17 cellular contexts compared by ENCODE assay signal in genomic region chr2:33494877-33495641, GRCh38. TPM values are rescaled to one million over a fixed set of nuclear protein-coding genes. Genes with fewer than 3 reads are reported as not detected.
A peak's percentile ranks its signal among the peaks of the same experiment; 100 is the strongest.
DNase-seq lines count a peak whose midpoint lies in the region; ATAC-seq and TF ChIP-seq lines count a peak whose summit lies in the region.
"Had no signal": no experiment of that assay in that cellular context is flagged by ENCODE, and none has a peak within 500 bp of the region (broad histone marks: within the 10 kb centered on the region; RNA-seq: fewer than 3 reads in every experiment).

No MANE protein-coding gene starts in this region.

- peaks cover 25 to 40% of the 10 kb centered on the region in 2 donors for H3K27me3 Mint-ChIP-seq in natural killer cell treated with Interleukin-12 subunit alpha and Interleukin-12 subunit beta and Interleukin-15 and Interleukin-18, amount 100 ng/mL, for 72 hours
- H3K27me3 Mint-ChIP-seq in natural killer cell (ENCODE audit: low read depth in 2 of 2) (peaks cover 27 to 66% of the 10 kb centered on the region in 2 donors), IgD-negative memory B cell (no peaks in the 10 kb centered on the region)
- no peaks in the 10 kb centered on the region for H3K27me3 Mint-ChIP-seq in dendritic cell treated with granulocyte-macrophage colony-stimulating factor and Interleukin-4, amounts not matched to agents 40 ng/mL and 50 ng/mL, for 4 days

- peak overlapping the region in 1 of 2 donors; percentile 65 for H3K27ac Mint-ChIP-seq in natural killer cell treated with Interleukin-12 subunit alpha and Interleukin-12 subunit beta and Interleukin-15 and Interleukin-18, amount 100 ng/mL, for 72 hours
- H3K27ac Mint-ChIP-seq in natural killer cell (no peak overlapping the region), IgD-negative memory B cell (peak overlapping the region; percentile 81 to 97 (median 95))
- peak overlapping the region; percentile 35 for H3K27ac Mint-ChIP-seq in dendritic cell treated with granulocyte-macrophage colony-stimulating factor and Interleukin-4, amounts not matched to agents 40 ng/mL and 50 ng/mL, for 4 days

- intact Hi-C loops in natural killer cell (cut with micrococcal nuclease): no loop called here
- intact Hi-C loops in dendritic cell treated with granulocyte-macrophage colony-stimulating factor and Interleukin-4, amounts not matched to agents 40 ng/mL and 50 ng/mL, for 4 days (cut with micrococcal nuclease): no loop called here

- H3K4me3 Mint-ChIP-seq in natural killer cell treated with Interleukin-12 subunit alpha and Interleukin-12 subunit beta and Interleukin-15 and Interleukin-18, amount 100 ng/mL, for 72 hours: peak overlapping the region; percentile 59
- H3K4me3 Mint-ChIP-seq in natural killer cell (no peak overlapping the region), IgD-negative memory B cell (peak overlapping the region; percentile 52 to 87 (median 66))
- H3K4me3 Mint-ChIP-seq in dendritic cell treated with granulocyte-macrophage colony-stimulating factor and Interleukin-4, amounts not matched to agents 40 ng/mL and 50 ng/mL, for 4 days: no peak overlapping the region

- peaks cover 18 to 58% of the 10 kb centered on the region in 2 donors for H3K4me1 Mint-ChIP-seq in natural killer cell treated with Interleukin-12 subunit alpha and Interleukin-12 subunit beta and Interleukin-15 and Interleukin-18, amount 100 ng/mL, for 72 hours (ENCODE audit: low read depth in 2 of 2)
- peaks cover 28 to 29% of the 10 kb centered on the region in 2 donors for H3K4me1 Mint-ChIP-seq in natural killer cell
- peaks cover 75 to 87% (median 80%) of the 10 kb centered on the region in 3 donors for H3K4me1 Mint-ChIP-seq in IgD-negative memory B cell
- H3K4me1 Mint-ChIP-seq in dendritic cell treated with granulocyte-macrophage colony-stimulating factor and Interleukin-4, amounts not matched to agents 40 ng/mL and 50 ng/mL, for 4 days (ENCODE audit: low read depth): peaks cover 54% of the 10 kb centered on the region

- no peak overlapping the region for H3K4me3 ChIP-seq in foreskin fibroblast (ENCODE audit: low read depth in 1 of 2, low read length in 2 of 2)
- H3K4me3 ChIP-seq: prostate gland, skin epidermis had no signal

- H3K9me3 Mint-ChIP-seq in natural killer cell treated with Interleukin-12 subunit alpha and Interleukin-12 subunit beta and Interleukin-15 and Interleukin-18, amount 100 ng/mL, for 72 hours: no peaks in the 10 kb centered on the region
- H3K9me3 Mint-ChIP-seq in natural killer cell (no peaks in the 10 kb centered on the region), IgD-negative memory B cell (peaks cover 0 to 2% (median 0%) of the 10 kb centered on the region in 3 donors)
- no peaks in the 10 kb centered on the region for H3K9me3 Mint-ChIP-seq in dendritic cell treated with granulocyte-macrophage colony-stimulating factor and Interleukin-4, amounts not matched to agents 40 ng/mL and 50 ng/mL, for 4 days

- H3K36me3 Mint-ChIP-seq in natural killer cell treated with Interleukin-12 subunit alpha and Interleukin-12 subunit beta and Interleukin-15 and Interleukin-18, amount 100 ng/mL, for 72 hours: peaks cover 12% of the 10 kb centered on the region
- H3K36me3 Mint-ChIP-seq in natural killer cell: no peaks in the 10 kb centered on the region
- peaks cover 3% of the 10 kb centered on the region for H3K36me3 Mint-ChIP-seq in IgD-negative memory B cell
- peaks cover 7% of the 10 kb centered on the region for H3K36me3 Mint-ChIP-seq in dendritic cell treated with granulocyte-macrophage colony-stimulating factor and Interleukin-4, amounts not matched to agents 40 ng/mL and 50 ng/mL, for 4 days (ENCODE audit: low read depth)

- ATAC-seq in natural killer cell treated with Interleukin-12 subunit alpha and Interleukin-12 subunit beta and Interleukin-15 and Interleukin-18, amount 100 ng/mL, for 72 hours: no peak
- no peak for ATAC-seq in natural killer cell

- TF ChIP-seq CTCF in natural killer cell (IDR thresholded peaks at IDR 0.05) (no peak), foreskin fibroblast (IDR thresholded peaks at IDR 0.05; ENCODE audit: low read depth, low read length) (no peak)

- no peak for DNase-seq in natural killer cell treated with Interleukin-12 subunit alpha and Interleukin-12 subunit beta and Interleukin-15 and Interleukin-18, amount 100 ng/mL, for 72 hours (ENCODE audit: low spot score)
- DNase-seq in natural killer cell (no peak), NCI-H446 treated with DMSO at 0.1 percent for 48 hours (lab: John Stamatoyannopoulos, UW) (no peak), occipital lobe (lab: John Stamatoyannopoulos, UW) (no peak), LoVo (ENCODE audit: low spot score) (no peak), foreskin fibroblast (no peak)
- DNase-seq: activated CD4-positive, alpha-beta T cell treated with anti-CD3 and anti-CD28 coated beads, Interleukin-2, amount 50 U/mL, for 1 hour; activated gamma-delta T cell treated with Interleukin-2 at 50 U/mL for 16 hours; effector CD8-positive, alpha-beta T cell; GF-D8; NCI-H1417; NCI-H82; stimulated activated CD8-positive, alpha-beta memory T cell treated with anti-CD3 and anti-CD28 coated beads, Interleukin-4, amount 100 ng/mL, for 48 hours had no signal

RNA-seq across cellular contexts. Expression of gene RASGRP3, which starts 18.6 kb away (rescaled TPM):
- total RNA-seq in natural killer cell treated with Interleukin-12 subunit alpha and Interleukin-12 subunit beta and Interleukin-15 and Interleukin-18, amount 100 ng/mL, for 72 hours: 10 to 100 TPM in 1 of 2 donors, 1 to 10 TPM in 1; 1.5 to 26.2 TPM
- 10 to 100 TPM in 1 of 3 donors, 1 to 10 TPM in 2; 1.8 to 21.1 (median 2.7) TPM for total RNA-seq in natural killer cell
- 82.4 TPM for polyA plus RNA-seq in IgD-negative memory B cell
- 11.1 TPM for total RNA-seq in occipital lobe

Comparison
In these comparisons a context has a peak if more than half of its experiments do, and no peak if none do; other contexts are left out.
1. H3K4me3 Mint-ChIP-seq: peak in natural killer cell treated with Interleukin-12 subunit alpha and Interleukin-12 subunit beta and Interleukin-15 and Interleukin-18, amount 100 ng/mL, for 72 hours (single experiment) and IgD-negative memory B cell (4 of 4); none in natural killer cell (single experiment) and dendritic cell treated with granulocyte-macrophage colony-stimulating factor and Interleukin-4, amounts not matched to agents 40 ng/mL and 50 ng/mL, for 4 days (single experiment).
2. H3K27ac Mint-ChIP-seq: peak in IgD-negative memory B cell (3 of 3) and dendritic cell treated with granulocyte-macrophage colony-stimulating factor and Interleukin-4, amounts not matched to agents 40 ng/mL and 50 ng/mL, for 4 days (single experiment); none in natural killer cell (0 of 2).